Comparison of ENCODE assay signal across 15 cellular contexts in the genomic region with DNA sequence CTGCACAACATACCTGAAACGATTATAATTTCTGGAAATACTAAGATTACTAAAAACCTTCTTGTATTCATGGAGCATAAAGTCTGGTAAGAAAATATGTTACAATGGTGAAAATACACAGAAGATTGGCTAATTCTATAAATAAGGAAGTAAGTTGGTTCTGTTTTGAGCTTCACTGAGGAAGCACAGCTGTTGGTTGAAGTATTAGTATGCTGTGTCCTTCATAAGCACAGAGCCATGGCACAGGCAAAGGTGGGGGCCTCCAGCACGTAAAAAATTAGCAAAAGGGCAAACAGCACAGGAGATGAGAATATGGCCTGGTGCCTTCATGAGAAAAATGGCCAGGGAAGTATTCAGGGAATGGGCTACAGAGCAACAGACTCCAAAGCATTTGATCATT. TPM values are rescaled to one million over a fixed set of nuclear protein-coding genes. Genes with fewer than 3 reads are reported as not detected.
DNase-seq lines count a peak whose midpoint lies in the region; ATAC-seq and TF ChIP-seq lines count a peak whose summit lies in the region.
"Had no signal": no experiment of that assay in that cellular context is flagged by ENCODE, and none has a peak within 500 bp of the region (broad histone marks: within the 10 kb centered on the region; RNA-seq: fewer than 3 reads in every experiment).

No MANE protein-coding gene starts in this region.

- no peak for TF ChIP-seq CTCF in left lung (IDR thresholded peaks at IDR 0.05)
- no peak for TF ChIP-seq CTCF in nephron progenitor cell (IDR thresholded peaks at IDR 0.05)

- ATAC-seq in GM18867 (IDR thresholded peaks at IDR 0.05; ENCODE audit: unreplicated experiment), result peak; percentile 37
- ATAC-seq in HG02623 (IDR thresholded peaks at IDR 0.05; ENCODE audit: unreplicated experiment), result peak; percentile 50
- peak; percentile 29 for ATAC-seq in left lung
- ATAC-seq: CD8-positive, alpha-beta T cell; left colon had no signal

- intact Hi-C loops in left lung (cut with DNase I), result no loop called here
- intact Hi-C loops in posterior vena cava (cut with DNase I), result no loop called here

- DNase-seq in Kasumi-1 (lab: John Stamatoyannopoulos, UW) (peak; percentile 56 to 77), left lung (no peak), UCSD-AML1 (lab: John Stamatoyannopoulos, UW; ENCODE audit: unreplicated experiment) (no peak), posterior vena cava (ENCODE audit: low spot score) (no peak), nephron progenitor cell (no peak)
- DNase-seq in CD8-positive, alpha-beta memory T cell, result no peak
- DNase-seq: activated CD8-positive, alpha-beta memory T cell treated with anti-CD3 and anti-CD28 coated beads, Interleukin-2, amount 50 U/mL, for 48 hours; amygdala; CD8-positive, alpha-beta T cell; effector CD8-positive, alpha-beta T cell; left colon; PC-9; stimulated activated CD4-positive, alpha-beta T cell treated with anti-CD3 and anti-CD28 coated beads, Interleukin-12 subunit alpha, Interleukin-12 subunit beta, amount 100 ng/mL, for 4 hours had no signal

- no peaks in the 10 kb centered on the region for H3K4me1 Mint-ChIP-seq in CD8-positive, alpha-beta memory T cell
- H3K4me1 Mint-ChIP-seq in nephron progenitor cell, result peaks cover 14% of the 10 kb centered on the region

- no peak overlapping the region for H3K4me3 ChIP-seq in left lung
- no peak overlapping the region for H3K4me3 ChIP-seq in CD8-positive, alpha-beta memory T cell (ENCODE audit: low read length)
- H3K4me3 ChIP-seq: PC-9 had no signal

- no peaks in the 10 kb centered on the region for H3K36me3 Mint-ChIP-seq in CD8-positive, alpha-beta memory T cell
- no peaks in the 10 kb centered on the region for H3K36me3 Mint-ChIP-seq in nephron progenitor cell (ENCODE audit: low read depth)
- H3K36me3 Mint-ChIP-seq: CD8-positive, alpha-beta T cell had no signal

- CTCF ChIA-PET in CD8-positive, alpha-beta memory T cell (lab: Charles Lee), result no interaction called here

- H3K27ac ChIP-seq in left lung, result no peak overlapping the region
- H3K27ac ChIP-seq in CD8-positive, alpha-beta memory T cell (ENCODE audit: low read depth, low read length), result no peak overlapping the region
- H3K27ac ChIP-seq: PC-9 had no signal

- POLR2A ChIA-PET in CD8-positive, alpha-beta memory T cell (lab: Charles Lee), result interaction anchor here (0.5 kb wide), 1 partner anchor 114 kb away, joined by 5 read pairs; no protein-coding TSS in a partner anchor

- H3K9me3 Mint-ChIP-seq in CD8-positive, alpha-beta memory T cell, result no peaks in the 10 kb centered on the region
- H3K9me3 Mint-ChIP-seq in nephron progenitor cell, result no peaks in the 10 kb centered on the region
- H3K9me3 Mint-ChIP-seq: CD8-positive, alpha-beta T cell had no signal

- no peaks in the 10 kb centered on the region for H3K36me3 ChIP-seq in left lung
- H3K36me3 ChIP-seq in CD8-positive, alpha-beta memory T cell (ENCODE audit: insufficient read depth, low read length), result no peaks in the 10 kb centered on the region

- no peaks in the 10 kb centered on the region for H3K27me3 ChIP-seq in left lung
- no peaks in the 10 kb centered on the region for H3K27me3 ChIP-seq in CD8-positive, alpha-beta memory T cell (ENCODE audit: insufficient read depth, low read length, poor library complexity, severe bottlenecking)

- H3K27me3 Mint-ChIP-seq in CD8-positive, alpha-beta memory T cell, result peaks cover 11 to 14% of the 10 kb centered on the region in 2 donors
- H3K27me3 Mint-ChIP-seq in nephron progenitor cell (ENCODE audit: low read depth, poor library complexity), result peaks cover 16% of the 10 kb centered on the region

- H3K4me1 ChIP-seq in left lung, result peaks cover 0 to 3% of the 10 kb centered on the region in 2 donors
- H3K4me1 ChIP-seq in CD8-positive, alpha-beta memory T cell (ENCODE audit: insufficient read depth, low read length), result no peaks in the 10 kb centered on the region

- H3K9me3 ChIP-seq in left lung, result no peaks in the 10 kb centered on the region
- no peaks in the 10 kb centered on the region for H3K9me3 ChIP-seq in CD8-positive, alpha-beta memory T cell (ENCODE audit: low read length)

- no peak overlapping the region for H3K4me3 Mint-ChIP-seq in CD8-positive, alpha-beta memory T cell
- no peak overlapping the region for H3K4me3 Mint-ChIP-seq in nephron progenitor cell
- H3K4me3 Mint-ChIP-seq: CD8-positive, alpha-beta T cell had no signal

- no peak overlapping the region for H3K27ac Mint-ChIP-seq in CD8-positive, alpha-beta memory T cell
- no peak overlapping the region for H3K27ac Mint-ChIP-seq in nephron progenitor cell
- H3K27ac Mint-ChIP-seq: CD8-positive, alpha-beta T cell had no signal

RNA-seq across cellular contexts. Expression of a gene that starts 40.3 kb away (rescaled TPM):
- under 1 TPM in 1 of 2 donors, not detected in 1; 0.20 TPM for total RNA-seq in left lung
- not detected for total RNA-seq in CD8-positive, alpha-beta memory T cell
- not detected for polyA plus RNA-seq in CD8-positive, alpha-beta memory T cell
- total RNA-seq in posterior vena cava, result under 1 TPM in 1 of 2 donors, not detected in 1; 0.05 TPM
- total RNA-seq: CD8-positive, alpha-beta T cell; PC-9 had no signal

Comparison
In these comparisons a context has a peak if more than half of its experiments do, and no peak if none do; other contexts are left out.
1. DNase-seq: peak in Kasumi-1 (2 of 2); none in left lung (0 of 2), UCSD-AML1 (single experiment), CD8-positive, alpha-beta memory T cell (0 of 5), posterior vena cava (single experiment) and nephron progenitor cell (single experiment).
2. Peak in every context shown above with its lines, with median percentiles within 50 percentile points of each other: ATAC-seq.